ENCODE assay signal across 8 cellular contexts in genomic region chr15:65829150-65829764, GRCh38. TPM values are rescaled to one million over a fixed set of nuclear protein-coding genes. Genes with fewer than 3 reads are reported as not detected.
DNase-seq lines count a peak whose midpoint lies in the region; ATAC-seq and TF ChIP-seq lines count a peak whose summit lies in the region.

No MANE protein-coding gene starts in this region.

- no peak overlapping the region for H3K4me3 ChIP-seq in AG04449 (ENCODE audit: low read depth, low read length)

- POLR2A ChIA-PET in AG04449 (lab: Yijun Ruan, JAX) = no interaction called here

- no peaks in the 10 kb centered on the region for H3K27me3 Mint-ChIP-seq in natural killer cell (ENCODE audit: low read depth in 2 of 2)

- peaks cover 38 to 48% of the 10 kb centered on the region in 2 donors for H3K4me1 Mint-ChIP-seq in natural killer cell

- ATAC-seq in natural killer cell = peak; percentile 26 to 56 (median 46)
- no peak for ATAC-seq in HG03439 (IDR thresholded peaks at IDR 0.05; ENCODE audit: unreplicated experiment)

- no peaks in the 10 kb centered on the region for H3K36me3 Mint-ChIP-seq in natural killer cell

- no peaks in the 10 kb centered on the region for H3K9me3 Mint-ChIP-seq in natural killer cell

- peak overlapping the region; percentile 79 for H3K4me3 Mint-ChIP-seq in natural killer cell

- CTCF ChIA-PET in AG04449 (lab: Yijun Ruan, JAX) = interaction anchor here (0.7 to 1.5 kb wide), 11 partner anchors 9 to 218 kb away, joined by 3 to 9 read pairs (median 5); partner anchors contain the start of gene INTS14

- TF ChIP-seq CTCF in AG04449 (IDR thresholded peaks at IDR 0.05; ENCODE audit: insufficient read depth, low read length, missing control alignments) (peak; percentile 37), natural killer cell (IDR thresholded peaks at IDR 0.05) (peak; percentile 67)

- DNase-seq in AG04449 (ENCODE audit: low read depth, low spot score) (no peak), ELR (ENCODE audit: low read depth) (peak; percentile 47), NCI-H526 treated with DMSO at 0.1 percent for 48 hours (lab: John Stamatoyannopoulos, UW) (peak; percentile 22), natural killer cell (no peak), UCSD-AML1 (lab: John Stamatoyannopoulos, UW; ENCODE audit: unreplicated experiment) (no peak), KG1 (lab: John Stamatoyannopoulos, UW) (no peak)
- DNase-seq in central memory CD4-positive, alpha-beta T cell = peak; percentile 53

- H3K27ac Mint-ChIP-seq in natural killer cell = peak overlapping the region; percentile 85 to 95

- intact Hi-C loops in natural killer cell (cut with micrococcal nuclease) = loop anchor here (2.0 kb wide), 1 partner anchor 36 kb away; the partner anchor contains the start of gene DENND4A

RNA-seq across cellular contexts. Expression of gene DENND4A, which starts 37.2 kb away (rescaled TPM):
- 10 to 100 TPM; 65.8 to 84.6 (median 66.1) TPM for total RNA-seq in natural killer cell

RNA-seq across cellular contexts. Expression of gene RAB11A, which starts 40.0 kb away (rescaled TPM):
- total RNA-seq in natural killer cell = 10 to 100 TPM; 84.7 to 97.1 (median 87.5) TPM

Comparison
In these comparisons a context has a peak if more than half of its experiments do, and no peak if none do; other contexts are left out.
1. DNase-seq: peak in ELR (single experiment), NCI-H526 treated with DMSO at 0.1 percent for 48 hours (single experiment) and central memory CD4-positive, alpha-beta T cell (single experiment); none in AG04449 (single experiment), natural killer cell (single experiment), UCSD-AML1 (single experiment) and KG1 (single experiment).